20 cellular contexts compared by ENCODE assay signal in genomic region chr6:77548662-77549366, GRCh38.
DNase-seq lines count a peak whose midpoint lies in the region; ATAC-seq and TF ChIP-seq lines count a peak whose summit lies in the region.
"Had no signal": no experiment of that assay in that cellular context is flagged by ENCODE, and none has a peak within 500 bp of the region (broad histone marks: within the 10 kb centered on the region; RNA-seq: fewer than 3 reads in every experiment).

No MANE protein-coding gene starts in this region.

- H3K4me3 Mint-ChIP-seq in naive thymus-derived CD4-positive, alpha-beta T cell: no peak overlapping the region
- H3K4me3 Mint-ChIP-seq: B cell; CD4-positive, CD25-positive, alpha-beta regulatory T cell; CD8-positive, alpha-beta T cell; HFFc6 had no signal

- no peak overlapping the region; the same call in 1 of the 2 replicates for H3K9ac ChIP-seq in MM.1S (ENCODE audit: low read length)
- H3K9ac ChIP-seq: BLaER1 had no signal

- no peaks in the 10 kb centered on the region for H3K36me3 ChIP-seq in MM.1S (replicated peaks; ENCODE audit: insufficient read depth, low read length)
- H3K36me3 ChIP-seq in naive thymus-derived CD4-positive, alpha-beta T cell (ENCODE audit: control insufficient read depth in 2 of 3, insufficient read depth in 3 of 3, low read length in 3 of 3): no peaks in the 10 kb centered on the region
- H3K36me3 ChIP-seq: BLaER1, HAP-1 had no signal

- no peak overlapping the region for H3K27ac Mint-ChIP-seq in naive thymus-derived CD4-positive, alpha-beta T cell
- H3K27ac Mint-ChIP-seq: B cell; CD4-positive, CD25-positive, alpha-beta regulatory T cell; CD8-positive, alpha-beta T cell; HFFc6 had no signal

- no peaks in the 10 kb centered on the region for H3F3A ChIP-seq in MM.1S (ENCODE audit: insufficient read depth, low read length)

- intact Hi-C loops in naive thymus-derived CD4-positive, alpha-beta T cell (cut with micrococcal nuclease): no loop called here

- H3K36me3 Mint-ChIP-seq in naive thymus-derived CD4-positive, alpha-beta T cell: no peaks in the 10 kb centered on the region
- H3K36me3 Mint-ChIP-seq: CD4-positive, CD25-positive, alpha-beta regulatory T cell; CD8-positive, alpha-beta T cell had no signal

- H3K9me2 ChIP-seq in MM.1S (replicated peaks; ENCODE audit: insufficient read depth, low read length): no peaks in the 10 kb centered on the region

- no peaks in the 10 kb centered on the region for H4K20me1 ChIP-seq in MM.1S (ENCODE audit: insufficient read depth, low read length)
- H4K20me1 ChIP-seq: BLaER1 had no signal

- H3K4me1 ChIP-seq in MM.1S (ENCODE audit: low read length): no peaks in the 10 kb centered on the region
- no peaks in the 10 kb centered on the region for H3K4me1 ChIP-seq in naive thymus-derived CD4-positive, alpha-beta T cell (ENCODE audit: control insufficient read depth in 2 of 2, insufficient read depth in 2 of 2, low read length in 2 of 2)
- H3K4me1 ChIP-seq: BLaER1, Caco-2, HAP-1 had no signal

- H3K4me2 ChIP-seq in MM.1S (ENCODE audit: low read depth, low read length): peak overlapping the region; percentile 50; the same call in 1 of the 2 replicates
- H3K4me2 ChIP-seq: BLaER1 had no signal

- H3K4me3 ChIP-seq in GM12865 (ENCODE audit: low read depth, low read length) (peak overlapping the region; percentile 23), MM.1S (ENCODE audit: low read length) (peak overlapping the region; percentile 21; the same call in 1 of the 2 replicates)
- H3K4me3 ChIP-seq in naive thymus-derived CD4-positive, alpha-beta T cell (ENCODE audit: low read length): no peak overlapping the region
- H3K4me3 ChIP-seq: BLaER1, HAP-1 had no signal

- DNase-seq in GM12865 (ENCODE audit: low read depth) (peak; percentile 65), MM.1S (peak; percentile 48), NCI-H524 (lab: John Stamatoyannopoulos, UW) (no peak), amygdala (lab: John Stamatoyannopoulos, UW) (no peak)
- no peak for DNase-seq in naive thymus-derived CD4-positive, alpha-beta T cell
- DNase-seq: Caco-2; CD4-positive, CD25-positive, alpha-beta regulatory T cell; CD8-positive, alpha-beta T cell; DMS153; DND-41; GOT3; HFFc6 had no signal

- H3K27me3 Mint-ChIP-seq in naive thymus-derived CD4-positive, alpha-beta T cell: no peaks in the 10 kb centered on the region
- H3K27me3 Mint-ChIP-seq: B cell; CD4-positive, CD25-positive, alpha-beta regulatory T cell had no signal

- no peaks in the 10 kb centered on the region for H3K79me2 ChIP-seq in MM.1S (ENCODE audit: low read length)

- peak overlapping the region; percentile 21; the same call in 1 of the 2 replicates for H2AFZ ChIP-seq in MM.1S (ENCODE audit: low read length)

- H3K9me3 Mint-ChIP-seq in naive thymus-derived CD4-positive, alpha-beta T cell: peaks cover 0 to 6% (median 0%) of the 10 kb centered on the region in 11 donors

- no peaks in the 10 kb centered on the region for H3K4me1 Mint-ChIP-seq in naive thymus-derived CD4-positive, alpha-beta T cell
- H3K4me1 Mint-ChIP-seq: B cell; CD4-positive, CD25-positive, alpha-beta regulatory T cell had no signal

- H3K9me3 ChIP-seq in MM.1S (replicated peaks; ENCODE audit: insufficient read depth, low read length): no peaks in the 10 kb centered on the region
- no peaks in the 10 kb centered on the region for H3K9me3 ChIP-seq in naive thymus-derived CD4-positive, alpha-beta T cell (ENCODE audit: control insufficient read depth in 2 of 3, low read length in 3 of 3)
- H3K9me3 ChIP-seq: BLaER1, Caco-2, HAP-1 had no signal

- ATAC-seq in GM18868 (IDR thresholded peaks at IDR 0.05; ENCODE audit: unreplicated experiment) (peak; percentile 76), GM19324 (IDR thresholded peaks at IDR 0.05; ENCODE audit: low FRiP score, unreplicated experiment) (peak; percentile 77), GM21390 (IDR thresholded peaks at IDR 0.05; ENCODE audit: unreplicated experiment) (no peak)
- ATAC-seq in naive thymus-derived CD4-positive, alpha-beta T cell: no peak
- ATAC-seq: CD8-positive, alpha-beta T cell had no signal

- POLR2A ChIA-PET in naive thymus-derived CD4-positive, alpha-beta T cell (lab: Charles Lee): no interaction called here

- peak overlapping the region; percentile 58 for H3K27ac ChIP-seq in MM.1S (ENCODE audit: low read length)
- no peak overlapping the region for H3K27ac ChIP-seq in naive thymus-derived CD4-positive, alpha-beta T cell (ENCODE audit: low read depth, low read length)
- H3K27ac ChIP-seq: 22Rv1, BLaER1, C4-2B had no signal

- TF ChIP-seq CTCF in GM12865 (IDR thresholded peaks at IDR 0.05; ENCODE audit: insufficient read depth, low read depth, low read length, missing control alignments): no peak
- no peak for TF ChIP-seq CTCF in MM.1S (IDR thresholded peaks at IDR 0.05; ENCODE audit: low read length)

- H3K27me3 ChIP-seq in MM.1S (replicated peaks; ENCODE audit: insufficient read depth, low read length): no peaks in the 10 kb centered on the region
- H3K27me3 ChIP-seq in naive thymus-derived CD4-positive, alpha-beta T cell (ENCODE audit: control insufficient read depth in 2 of 2, insufficient read depth in 2 of 2, low read length in 2 of 2): no peaks in the 10 kb centered on the region
- H3K27me3 ChIP-seq: BLaER1 had no signal

- CTCF ChIA-PET in naive thymus-derived CD4-positive, alpha-beta T cell (lab: Charles Lee): no interaction called here

Comparison
In these comparisons a context has a peak if more than half of its experiments do, and no peak if none do; other contexts are left out.
1. DNase-seq: peak in GM12865 (single experiment) and MM.1S (single experiment); none in NCI-H524 (0 of 2), amygdala (0 of 56) and naive thymus-derived CD4-positive, alpha-beta T cell (0 of 9).
2. ATAC-seq: peak in GM18868 (single experiment) and GM19324 (single experiment); none in GM21390 (single experiment) and naive thymus-derived CD4-positive, alpha-beta T cell (single experiment).